Comparison of ENCODE assay signal across 20 cellular contexts in the genomic region with DNA sequence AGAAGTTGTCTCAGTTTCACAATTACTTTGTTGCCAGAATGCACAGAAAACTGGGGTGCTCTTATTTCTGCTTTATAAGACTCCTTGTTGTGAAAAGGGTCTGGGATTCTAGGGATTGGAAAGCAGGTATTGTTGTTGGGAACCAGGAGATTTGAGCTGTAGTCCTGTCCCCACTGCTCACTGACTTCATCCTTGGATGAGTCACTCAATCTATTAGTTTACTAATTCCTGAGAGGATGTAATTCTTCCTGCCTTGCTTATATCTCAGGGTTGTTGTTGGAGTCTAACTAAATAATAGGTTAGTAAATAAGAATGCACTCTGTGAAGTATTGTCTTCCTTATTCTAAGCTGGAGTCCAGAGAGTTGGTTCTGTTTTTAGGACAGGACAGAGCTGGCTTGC.
DNase-seq lines count a peak whose midpoint lies in the region; ATAC-seq, FAIRE-seq and TF ChIP-seq lines count a peak whose summit lies in the region.
"Had no signal": no experiment of that assay in that cellular context is flagged by ENCODE, and none has a peak within 500 bp of the region (broad histone marks: within the 10 kb centered on the region; RNA-seq: fewer than 3 reads in every experiment).

No MANE protein-coding gene starts in this region.

- no peak overlapping the region for H3K4me3 Mint-ChIP-seq in WTC11
- H3K4me3 Mint-ChIP-seq: H9 had no signal

- H3K9me3 Mint-ChIP-seq in WTC11, result peaks cover 3% of the 10 kb centered on the region; the same call in 1 of the 2 replicates
- H3K9me3 Mint-ChIP-seq: H9 had no signal

- H3K4me1 Mint-ChIP-seq in WTC11, result peaks cover 3% of the 10 kb centered on the region; the same call in 1 of the 2 replicates

- no peaks in the 10 kb centered on the region for H3K36me3 Mint-ChIP-seq in WTC11

- no peaks in the 10 kb centered on the region for H3K79me2 ChIP-seq in mammary epithelial cell (ENCODE audit: insufficient read depth, low read length)

- H4K20me1 ChIP-seq in mammary epithelial cell (ENCODE audit: insufficient read depth, low read length), result no peaks in the 10 kb centered on the region

- FAIRE-seq in HTR-8/SVneo (lab: Jason Lieb, UNC), result no peak
- FAIRE-seq: A549, D721Med, K562 had no signal

- peak overlapping the region; percentile 31 for H2AFZ ChIP-seq in mammary epithelial cell (ENCODE audit: low read depth, low read length)

- H3K27me3 Mint-ChIP-seq in WTC11 (ENCODE audit: low read depth), result no peaks in the 10 kb centered on the region; the same call in 1 of the 2 replicates

- H3K36me3 ChIP-seq in A673 (ENCODE audit: insufficient read depth, low read length, poor library complexity, severe bottlenecking) (no peaks in the 10 kb centered on the region), mammary epithelial cell (ENCODE audit: insufficient read depth, low read length) (no peaks in the 10 kb centered on the region)

- no peaks in the 10 kb centered on the region for H3K27me3 ChIP-seq in A673 (replicated peaks; ENCODE audit: insufficient read depth, low read depth, low read length, poor library complexity)
- no peaks in the 10 kb centered on the region for H3K27me3 ChIP-seq in mammary epithelial cell (ENCODE audit: insufficient read depth, low read length)

- H3K4me1 ChIP-seq in A673 (ENCODE audit: insufficient read depth, low read length, poor library complexity, severe bottlenecking) (peaks cover 20% of the 10 kb centered on the region), mammary epithelial cell (ENCODE audit: insufficient read depth, low read length) (peaks cover 21% of the 10 kb centered on the region)
- H3K4me1 ChIP-seq: A549 had no signal

- H3K27ac Mint-ChIP-seq in WTC11, result no peak overlapping the region
- H3K27ac Mint-ChIP-seq: H9 had no signal

- H3K9me3 ChIP-seq in A673 (ENCODE audit: low read depth, low read length, poor library complexity, severe bottlenecking), result no peaks in the 10 kb centered on the region
- H3K9me3 ChIP-seq in mammary epithelial cell (replicated peaks; ENCODE audit: insufficient read depth, low read length), result no peaks in the 10 kb centered on the region
- H3K9me3 ChIP-seq: A549, SK-N-SH had no signal

- H3K9ac ChIP-seq in mammary epithelial cell (ENCODE audit: insufficient read depth, low read length), result no peak overlapping the region
- H3K9ac ChIP-seq: SK-N-SH had no signal

- dilution Hi-C loops in mammary epithelial cell (cut with HindIII; ENCODE audit: low sequenced_read_pairs), result no loop called here

- ATAC-seq in WTC11, result no peak
- no peak for ATAC-seq in GM18519 (IDR thresholded peaks at IDR 0.05; ENCODE audit: low FRiP score, unreplicated experiment)
- ATAC-seq in HG02938 (IDR thresholded peaks at IDR 0.05; ENCODE audit: unreplicated experiment), result no peak
- ATAC-seq: A549, K562 had no signal

- peak overlapping the region; percentile 34 for H3K27ac ChIP-seq in A673 (ENCODE audit: low read depth, low read length, poor library complexity, severe bottlenecking)
- no peak overlapping the region for H3K27ac ChIP-seq in mammary epithelial cell (ENCODE audit: insufficient read depth, low read depth, low read length)
- H3K27ac ChIP-seq: A549 had no signal

- no TSS peak for BruUV-seq in A673 (replicated peaks; lab: Mats Ljungman, UMichigan)
- BruUV-seq in mammary epithelial cell (replicated peaks; lab: Mats Ljungman, UMichigan), result no TSS peak

- CTCF ChIA-PET in A673 (lab: Charles Lee) (interaction anchor here (0.7 kb wide), 1 partner anchor 192 kb away, joined by 3 read pairs; no protein-coding TSS in a partner anchor), mammary epithelial cell (lab: Charles Lee; ENCODE audit: low non-redundant PET) (interaction anchor here (0.5 kb wide), 1 partner anchor 694 kb away, joined by 3 read pairs; no protein-coding TSS in a partner anchor), WTC11 (lab: Charles Lee) (interaction anchor here (1.4 kb wide), 1 partner anchor 45 kb away, joined by 5 read pairs; no protein-coding TSS in a partner anchor)

- in situ Hi-C loops in mammary epithelial cell (cut with MboI; ENCODE audit: low sequenced_read_pairs in 2 of 2), result loop anchor here in 1 of 2 donors (25.0 kb wide), 1 partner anchor 93 kb away; no protein-coding TSS in a partner anchor

- TF ChIP-seq CTCF in A673 (conservative IDR thresholded peaks at IDR 0.05; ENCODE audit: low read depth, low read length), result no peak
- no peak for TF ChIP-seq CTCF in mammary epithelial cell (conservative IDR thresholded peaks at IDR 0.05 in 1 of 2, IDR thresholded peaks at IDR 0.05 in 1 of 2; ENCODE audit: extremely low read depth in 1 of 2, insufficient read depth in 1 of 2, low read depth in 1 of 2, low read length in 2 of 2)
- no peak for TF ChIP-seq CTCF in WTC11 (IDR thresholded peaks at IDR 0.05)

- intact Hi-C loops in A673 (cut with micrococcal nuclease; ENCODE audit: unreplicated experiment) (no loop called here), mammary epithelial cell (cut with micrococcal nuclease) (no loop called here)

- POLR2A ChIA-PET in A673 (lab: Charles Lee; ENCODE audit: low non-redundant PET), result no interaction called here
- POLR2A ChIA-PET in WTC11 (lab: Charles Lee), result interaction anchor here (1.1 kb wide), 1 partner anchor 383 kb away, joined by 3 read pairs; no protein-coding TSS in a partner anchor

- DNase-seq in A673 (ENCODE audit: low spot score) (no peak), HT-29 (ENCODE audit: low spot score) (peak; percentile 25), mammary epithelial cell (peak; percentile 49), iris pigment epithelial cell (ENCODE audit: low read depth) (peak; percentile 5), WTC11 (ENCODE audit: low spot score) (no peak), HTR-8/SVneo (ENCODE audit: insufficient read length, low spot score) (no peak)
- DNase-seq: H9, MV-4-11, NCI-H1930, NCI-H2171, NCI-H446, NCI-H526 treated with DMSO at 0.1 percent for 48 hours, SHP77, T-helper 1 cell had no signal

- H3K4me3 ChIP-seq in A673 (ENCODE audit: low read depth, low read length, poor library complexity, severe bottlenecking) (peak overlapping the region; percentile 30), mammary epithelial cell (replicated peaks in 1 of 3; ENCODE audit: insufficient read depth in 1 of 3, low read depth in 2 of 3, low read length in 3 of 3) (no peak overlapping the region)
- H3K4me3 ChIP-seq: A549, K562 had no signal

- H3K4me2 ChIP-seq in mammary epithelial cell (ENCODE audit: insufficient read depth, low read depth, low read length), result peak overlapping the region; percentile 66
- H3K4me2 ChIP-seq: A549, SK-N-SH had no signal

TF ChIP-seq in WTC11, 78 proteins besides CTCF, POLR2A, EP300 and RAD21 (continues in another document):
- TF ChIP-seq GTF2I (CRISPR knock-in tag; conservative IDR thresholded peaks at IDR 0.05) (no peak), ZNF423 (CRISPR knock-in tag; IDR thresholded peaks at IDR 0.05) (no peak), ELF4 (CRISPR knock-in tag; IDR thresholded peaks at IDR 0.05; ENCODE audit: low read depth) (no peak), FOXP1 (CRISPR knock-in tag; IDR thresholded peaks at IDR 0.05; ENCODE audit: borderline replicate concordance) (no peak), ZNF138 (CRISPR knock-in tag; conservative IDR thresholded peaks at IDR 0.05) (no peak), MYBL2 (CRISPR knock-in tag; IDR thresholded peaks at IDR 0.05) (no peak), CBFB (CRISPR knock-in tag; IDR thresholded peaks at IDR 0.05; ENCODE audit: low read depth) (no peak), NFE2L1 (CRISPR knock-in tag; IDR thresholded peaks at IDR 0.05) (no peak)
- TF ChIP-seq, protein P1, sequence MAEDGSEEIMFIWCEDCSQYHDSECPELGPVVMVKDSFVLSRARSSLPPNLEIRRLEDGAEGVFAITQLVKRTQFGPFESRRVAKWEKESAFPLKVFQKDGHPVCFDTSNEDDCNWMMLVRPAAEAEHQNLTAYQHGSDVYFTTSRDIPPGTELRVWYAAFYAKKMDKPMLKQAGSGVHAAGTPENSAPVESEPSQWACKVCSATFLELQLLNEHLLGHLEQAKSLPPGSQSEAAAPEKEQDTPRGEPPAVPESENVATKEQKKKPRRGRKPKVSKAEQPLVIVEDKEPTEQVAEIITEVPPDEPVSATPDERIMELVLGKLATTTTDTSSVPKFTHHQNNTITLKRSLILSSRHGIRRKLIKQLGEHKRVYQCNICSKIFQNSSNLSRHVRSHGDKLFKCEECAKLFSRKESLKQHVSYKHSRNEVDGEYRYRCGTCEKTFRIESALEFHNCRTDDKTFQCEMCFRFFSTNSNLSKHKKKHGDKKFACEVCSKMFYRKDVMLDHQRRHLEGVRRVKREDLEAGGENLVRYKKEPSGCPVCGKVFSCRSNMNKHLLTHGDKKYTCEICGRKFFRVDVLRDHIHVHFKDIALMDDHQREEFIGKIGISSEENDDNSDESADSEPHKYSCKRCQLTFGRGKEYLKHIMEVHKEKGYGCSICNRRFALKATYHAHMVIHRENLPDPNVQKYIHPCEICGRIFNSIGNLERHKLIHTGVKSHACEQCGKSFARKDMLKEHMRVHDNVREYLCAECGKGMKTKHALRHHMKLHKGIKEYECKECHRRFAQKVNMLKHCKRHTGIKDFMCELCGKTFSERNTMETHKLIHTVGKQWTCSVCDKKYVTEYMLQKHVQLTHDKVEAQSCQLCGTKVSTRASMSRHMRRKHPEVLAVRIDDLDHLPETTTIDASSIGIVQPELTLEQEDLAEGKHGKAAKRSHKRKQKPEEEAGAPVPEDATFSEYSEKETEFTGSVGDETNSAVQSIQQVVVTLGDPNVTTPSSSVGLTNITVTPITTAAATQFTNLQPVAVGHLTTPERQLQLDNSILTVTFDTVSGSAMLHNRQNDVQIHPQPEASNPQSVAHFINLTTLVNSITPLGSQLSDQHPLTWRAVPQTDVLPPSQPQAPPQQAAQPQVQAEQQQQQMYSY (CRISPR knock-in tag; IDR thresholded peaks at IDR 0.05), result no peak
- TF ChIP-seq, protein P2, sequence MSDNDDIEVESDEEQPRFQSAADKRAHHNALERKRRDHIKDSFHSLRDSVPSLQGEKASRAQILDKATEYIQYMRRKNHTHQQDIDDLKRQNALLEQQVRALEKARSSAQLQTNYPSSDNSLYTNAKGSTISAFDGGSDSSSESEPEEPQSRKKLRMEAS (CRISPR knock-in tag; IDR thresholded peaks at IDR 0.05), result no peak
- TF ChIP-seq, protein P3, sequence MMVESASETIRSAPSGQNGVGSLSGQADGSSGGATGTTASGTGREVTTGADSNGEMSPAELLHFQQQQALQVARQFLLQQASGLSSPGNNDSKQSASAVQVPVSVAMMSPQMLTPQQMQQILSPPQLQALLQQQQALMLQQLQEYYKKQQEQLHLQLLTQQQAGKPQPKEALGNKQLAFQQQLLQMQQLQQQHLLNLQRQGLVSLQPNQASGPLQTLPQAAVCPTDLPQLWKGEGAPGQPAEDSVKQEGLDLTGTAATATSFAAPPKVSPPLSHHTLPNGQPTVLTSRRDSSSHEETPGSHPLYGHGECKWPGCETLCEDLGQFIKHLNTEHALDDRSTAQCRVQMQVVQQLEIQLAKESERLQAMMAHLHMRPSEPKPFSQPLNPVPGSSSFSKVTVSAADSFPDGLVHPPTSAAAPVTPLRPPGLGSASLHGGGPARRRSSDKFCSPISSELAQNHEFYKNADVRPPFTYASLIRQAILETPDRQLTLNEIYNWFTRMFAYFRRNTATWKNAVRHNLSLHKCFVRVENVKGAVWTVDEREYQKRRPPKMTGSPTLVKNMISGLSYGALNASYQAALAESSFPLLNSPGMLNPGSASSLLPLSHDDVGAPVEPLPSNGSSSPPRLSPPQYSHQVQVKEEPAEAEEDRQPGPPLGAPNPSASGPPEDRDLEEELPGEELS (CRISPR knock-in tag; IDR thresholded peaks at IDR 0.05), result no peak

Comparison
In these comparisons a context has a peak if more than half of its experiments do, and no peak if none do; other contexts are left out.
1. DNase-seq: peak in HT-29 (single experiment), mammary epithelial cell (single experiment) and iris pigment epithelial cell (single experiment); none in A673 (single experiment), WTC11 (single experiment) and HTR-8/SVneo (single experiment).